Comparison of ENCODE assay signal across 21 cellular contexts in genomic region chr18:74434466-74434865, GRCh38. TPM values are rescaled to one million over a fixed set of nuclear protein-coding genes. Genes with fewer than 3 reads are reported as not detected.
DNase-seq lines count a peak whose midpoint lies in the region; ATAC-seq, FAIRE-seq and TF ChIP-seq lines count a peak whose summit lies in the region.
"Had no signal": no experiment of that assay in that cellular context is flagged by ENCODE, and none has a peak within 500 bp of the region (broad histone marks: within the 10 kb centered on the region; RNA-seq: fewer than 3 reads in every experiment).

No MANE protein-coding gene starts in this region.

- intact Hi-C loops in HepG2 (cut with micrococcal nuclease; ENCODE audit: unreplicated experiment) (no loop called here), right lobe of liver (cut with DNase I) (no loop called here)

- H3K36me3 ChIP-seq in HepG2 (replicated peaks in 1 of 2; ENCODE audit: control insufficient read depth in 1 of 2, insufficient read depth in 2 of 2, low read length in 2 of 2), result no peaks in the 10 kb centered on the region
- H3K36me3 ChIP-seq in right lobe of liver, result no peaks in the 10 kb centered on the region
- peaks cover 50% of the 10 kb centered on the region for H3K36me3 ChIP-seq in BLaER1
- H3K36me3 ChIP-seq: BE2C had no signal

- H3K9me3 ChIP-seq in HepG2 (ENCODE audit: low read length) (no peaks in the 10 kb centered on the region), right lobe of liver (no peaks in the 10 kb centered on the region), BLaER1 (no peaks in the 10 kb centered on the region)
- H3K9me3 ChIP-seq: A549; BE2C; BLaER1 treated with 17β-estradiol and CSF1 and Interleukin-3, amounts not matched to agents 10 nM and 100 nM; Caco-2 had no signal

- no peak overlapping the region for H3K9ac ChIP-seq in HepG2 (ENCODE audit: insufficient read depth, low read depth, low read length)
- no peak overlapping the region for H3K9ac ChIP-seq in BLaER1
- H3K9ac ChIP-seq: BLaER1 treated with 17β-estradiol and CSF1 and Interleukin-3, amounts not matched to agents 10 nM and 100 nM had no signal

- TF ChIP-seq EP300 in HepG2 (IDR thresholded peaks at IDR 0.05; ENCODE audit: low read depth in 2 of 2, low read length in 2 of 2) (no peak), HepG2 (CRISPR knock-in tag; IDR thresholded peaks at IDR 0.05; ENCODE audit: borderline replicate concordance) (no peak)

- FAIRE-seq in HepG2 (lab: Jason Lieb, UNC), result no peak
- FAIRE-seq: A549, D721Med, G401.6, GM12891, GM19239 had no signal

- peak; percentile 25; the same call in 1 of the 3 replicates for ATAC-seq in HepG2
- ATAC-seq in right lobe of liver, result no peak
- no peak for ATAC-seq in stimulated activated effector memory CD8-positive, alpha-beta T cell treated with anti-CD3 and anti-CD28 coated beads, Interleukin-12 subunit alpha, Interleukin-12 subunit beta, amount 100 ng/mL, for 72 hours
- ATAC-seq: A549; CD8-positive, alpha-beta T cell had no signal

- H4K20me1 ChIP-seq in HepG2 (ENCODE audit: insufficient read depth, low read length) (no peaks in the 10 kb centered on the region), BLaER1 (no peaks in the 10 kb centered on the region)
- H4K20me1 ChIP-seq: BLaER1 treated with 17β-estradiol and CSF1 and Interleukin-3, amounts not matched to agents 10 nM and 100 nM had no signal

- DNase-seq in HepG2 (ENCODE audit: low spot score) (no peak), right lobe of liver (no peak), AG08396 (ENCODE audit: low spot score) (no peak)
- no peak for DNase-seq in stimulated activated effector memory CD8-positive, alpha-beta T cell treated with anti-CD3 and anti-CD28 coated beads, Interleukin-12 subunit alpha, Interleukin-12 subunit beta, amount 100 ng/mL, for 72 hours (ENCODE audit: low spot score in 2 of 2)
- DNase-seq: BE2C; Caco-2; Calu3; CD4-positive, alpha-beta T cell; CD8-positive, alpha-beta T cell; DMS79 treated with DMSO at 0.1 percent for 48 hours; GF-D8 had no signal

- TF ChIP-seq CTCF in HepG2 (CRISPR knock-in tag; IDR thresholded peaks at IDR 0.05) (no peak), right lobe of liver (IDR thresholded peaks at IDR 0.05) (no peak)

- no peaks in the 10 kb centered on the region for H3K79me2 ChIP-seq in HepG2 (ENCODE audit: insufficient read depth, low read length)

- peak overlapping the region; percentile 64 for H3K27ac Mint-ChIP-seq in stimulated activated effector memory CD8-positive, alpha-beta T cell treated with anti-CD3 and anti-CD28 coated beads, Interleukin-12 subunit alpha, Interleukin-12 subunit beta, amount 100 ng/mL, for 72 hours
- H3K27ac Mint-ChIP-seq: CD4-positive, alpha-beta T cell; CD8-positive, alpha-beta T cell had no signal

- no peak for TF ChIP-seq RAD21 in HepG2 (CRISPR knock-in tag; IDR thresholded peaks at IDR 0.05)

- H3K4me1 Mint-ChIP-seq in stimulated activated effector memory CD8-positive, alpha-beta T cell treated with anti-CD3 and anti-CD28 coated beads, Interleukin-12 subunit alpha, Interleukin-12 subunit beta, amount 100 ng/mL, for 72 hours, result no peaks in the 10 kb centered on the region

- H3K4me3 Mint-ChIP-seq in stimulated activated effector memory CD8-positive, alpha-beta T cell treated with anti-CD3 and anti-CD28 coated beads, Interleukin-12 subunit alpha, Interleukin-12 subunit beta, amount 100 ng/mL, for 72 hours, result no peak overlapping the region
- H3K4me3 Mint-ChIP-seq: CD4-positive, alpha-beta T cell; CD8-positive, alpha-beta T cell had no signal

- no peaks in the 10 kb centered on the region for H3K36me3 Mint-ChIP-seq in stimulated activated effector memory CD8-positive, alpha-beta T cell treated with anti-CD3 and anti-CD28 coated beads, Interleukin-12 subunit alpha, Interleukin-12 subunit beta, amount 100 ng/mL, for 72 hours
- H3K36me3 Mint-ChIP-seq: CD8-positive, alpha-beta T cell had no signal

- WGBS in HepG2 (ENCODE audit: low lambda C conversion rate), result 37% methylated on average over 11 of the region's 11 CpGs
- WGBS in right lobe of liver (ENCODE audit: insufficient coverage, low coverage, low lambda C conversion rate, missing lambda C conversion rate), result 81% methylated on average over 9 of the region's 11 CpGs

- no peaks in the 10 kb centered on the region for H3K9me3 Mint-ChIP-seq in stimulated activated effector memory CD8-positive, alpha-beta T cell treated with anti-CD3 and anti-CD28 coated beads, Interleukin-12 subunit alpha, Interleukin-12 subunit beta, amount 100 ng/mL, for 72 hours
- H3K9me3 Mint-ChIP-seq: CD4-positive, alpha-beta T cell; CD8-positive, alpha-beta T cell had no signal

- in situ Hi-C loops in HepG2 (cut with HindIII; ENCODE audit: extremely low pct_ligation_motif_present, low pct_unique_long_range_greater_than_20kb), result no loop called here

- H2AFZ ChIP-seq in HepG2 (ENCODE audit: low read length), result no peak overlapping the region

- no peaks in the 10 kb centered on the region for H3K4me1 ChIP-seq in HepG2 (ENCODE audit: insufficient read depth, low read length)
- no peaks in the 10 kb centered on the region for H3K4me1 ChIP-seq in right lobe of liver
- H3K4me1 ChIP-seq in BLaER1, result peaks cover 39% of the 10 kb centered on the region
- H3K4me1 ChIP-seq: A549, BE2C, Caco-2 had no signal

- no peak overlapping the region for H3K4me2 ChIP-seq in HepG2 (ENCODE audit: low read depth, low read length)
- H3K4me2 ChIP-seq in BLaER1, result no peak overlapping the region
- H3K4me2 ChIP-seq: A549; BLaER1 treated with 17β-estradiol and CSF1 and Interleukin-3, amounts not matched to agents 10 nM and 100 nM had no signal

- H3K27me3 ChIP-seq in HepG2 (ENCODE audit: control insufficient read depth in 1 of 2, insufficient read depth in 2 of 2, low read length in 2 of 2) (peaks cover 0 to 12% of the 10 kb centered on the region in 2 experiments; a peak in 2 of 5 replicates), right lobe of liver (no peaks in the 10 kb centered on the region), BLaER1 (no peaks in the 10 kb centered on the region)
- H3K27me3 ChIP-seq: BE2C; BLaER1 treated with 17β-estradiol and CSF1 and Interleukin-3, amounts not matched to agents 10 nM and 100 nM had no signal

- TF ChIP-seq POLR2A in HepG2 (IDR thresholded peaks at IDR 0.05; ENCODE audit: insufficient read depth in 1 of 2, low read depth in 2 of 2, low read length in 2 of 2) (no peak), right lobe of liver (IDR thresholded peaks at IDR 0.05) (no peak)

- POLR2A ChIA-PET in HepG2 (lab: Yijun Ruan, JAX), result no interaction called here

- no TSS peak for BruUV-seq in HepG2 (replicated peaks; lab: Mats Ljungman, UMichigan)

- H3K27ac ChIP-seq in HepG2 (ENCODE audit: extremely low read length, insufficient read depth, low read length), result no peak overlapping the region
- H3K27ac ChIP-seq in right lobe of liver, result no peak overlapping the region
- peak overlapping the region; percentile 7; the same call in 1 of the 2 replicates for H3K27ac ChIP-seq in BLaER1
- H3K27ac ChIP-seq: 22Rv1; A549; BLaER1 treated with 17β-estradiol and CSF1 and Interleukin-3, amounts not matched to agents 10 nM and 100 nM; C4-2B had no signal

- CTCF ChIA-PET in HepG2 (lab: Yijun Ruan, JAX; ENCODE audit: low intra/inter-chr PET ratio, low total read pairs), result no interaction called here

- H3K4me3 ChIP-seq in HepG2 (replicated peaks in 1 of 3; ENCODE audit: insufficient read depth in 1 of 3, low read depth in 2 of 3, low read length in 3 of 3), result no peak overlapping the region
- no peak overlapping the region for H3K4me3 ChIP-seq in right lobe of liver
- no peak overlapping the region for H3K4me3 ChIP-seq in BLaER1
- H3K4me3 ChIP-seq: A549; BLaER1 treated with 17β-estradiol and CSF1 and Interleukin-3, amounts not matched to agents 10 nM and 100 nM had no signal

TF ChIP-seq in HepG2, 621 proteins besides CTCF, POLR2A, EP300 and RAD21 (continues in another document):
- no peak for TF ChIP-seq SAFB2 (CRISPR knock-in tag; IDR thresholded peaks at IDR 0.05; ENCODE audit: borderline replicate concordance, low read depth)
- no peak for TF ChIP-seq DR1 (CRISPR knock-in tag; IDR thresholded peaks at IDR 0.05)
- no peak for TF ChIP-seq ZNF780A (CRISPR knock-in tag; IDR thresholded peaks at IDR 0.05)
- no peak for TF ChIP-seq CENPX (CRISPR knock-in tag; IDR thresholded peaks at IDR 0.05)

RNA-seq across cellular contexts. Expression of gene DIPK1C, which starts 22.6 kb away (rescaled TPM):
- total RNA-seq in HepG2 (2016; rRNA removed; fragmentation: Illumina TruSeq; extraction: Trizol) (not detected in 2 replicates), right lobe of liver (under 1 TPM in 3 of 6 experiments, not detected in 3; 0.06 to 0.37 (median 0.20) TPM)
- total RNA-seq in HepG2 (2016; cell fraction: cytosol; rRNA removed; fragmentation: Illumina TruSeq; extraction: Trizol; ENCODE audit: low read depth), result not detected in 2 replicates
- 0.09 TPM in 1 of 2 replicates, not detected in the other for total RNA-seq in HepG2 (2016; cell fraction: insoluble cytoplasmic fraction; rRNA removed; fragmentation: Illumina TruSeq; extraction: Trizol)
- not detected in 2 replicates for total RNA-seq in HepG2 (2016; cell fraction: membrane; rRNA removed; fragmentation: Illumina TruSeq; extraction: Trizol)
- not detected in 2 replicates for total RNA-seq in HepG2 (2016; cell fraction: nucleus; rRNA removed; fragmentation: Illumina TruSeq; extraction: Trizol)
- polyA plus RNA-seq in HepG2 (2011; rRNA removed), result 1.1 and 1.8 TPM in 2 replicates
- polyA plus RNA-seq in HepG2 (2011; cell fraction: cytosol; rRNA removed), result 1.2 and 1.3 TPM in 2 replicates
- 0.43 and 0.53 TPM in 2 replicates for polyA plus RNA-seq in HepG2 (2011; cell fraction: nucleus; rRNA removed)
- polyA plus RNA-seq in HepG2 (2012), result 0.19 and 0.39 TPM in 2 replicates
- polyA plus RNA-seq in HepG2 (2016; cell fraction: cytosol; fragmentation: Illumina TruSeq; extraction: Trizol; ENCODE audit: low read depth), result not detected in 2 replicates
- polyA plus RNA-seq in HepG2 (2016; cell fraction: insoluble cytoplasmic fraction; fragmentation: Illumina TruSeq; extraction: Trizol; ENCODE audit: low read depth), result not detected in 2 replicates
- polyA plus RNA-seq in HepG2 (2016; cell fraction: membrane; fragmentation: Illumina TruSeq; extraction: Trizol; ENCODE audit: low read depth), result not detected in 2 replicates
- not detected in 2 replicates for polyA plus RNA-seq in HepG2 (2016; cell fraction: nucleus; fragmentation: Illumina TruSeq; extraction: Trizol; ENCODE audit: insufficient read depth, low read depth)
- polyA minus RNA-seq in HepG2 (2011; rRNA and poly(A)+ RNA removed; ENCODE audit: low replicate concordance), result 2.7 TPM in 1 of 2 replicates, not detected in the other
- polyA minus RNA-seq in HepG2 (2011; cell fraction: cytosol; rRNA and poly(A)+ RNA removed), result 0.40 and 1.9 TPM in 2 replicates
- 0.52 and 0.75 TPM in 2 replicates for polyA minus RNA-seq in HepG2 (2011; cell fraction: nucleus; rRNA and poly(A)+ RNA removed)
- total RNA-seq: A172; Caco-2; Calu3; CD4-positive, alpha-beta T cell; CD8-positive, alpha-beta T cell had no signal
- polyA plus RNA-seq: A549 had no signal
